In genomic region chr2:183037281-183037659, GRCh38 we compare ENCODE assay signal across 8 cellular contexts. TPM values are rescaled to one million over a fixed set of nuclear protein-coding genes. Genes with fewer than 3 reads are reported as not detected.
DNase-seq lines count a peak whose midpoint lies in the region; ATAC-seq, FAIRE-seq and TF ChIP-seq lines count a peak whose summit lies in the region.

No MANE protein-coding gene starts in this region.

- DNase-seq in NCI-H1694 treated with DMSO at 0.1 percent for 48 hours (lab: John Stamatoyannopoulos, UW) (peak; percentile 63), cerebellar cortex (ENCODE audit: low spot score) (peak; percentile 47), lower leg skin (ENCODE audit: low spot score in 2 of 2) (no peak), transverse colon (no peak), OCI-M2 (lab: John Stamatoyannopoulos, UW; ENCODE audit: unreplicated experiment) (no peak)

- intact Hi-C loops in lower leg skin (cut with DNase I; ENCODE audit: low total_unique reads) (no loop called here), transverse colon (cut with DNase I; ENCODE audit: low total_unique reads) (no loop called here)

- WGBS in lower leg skin, 2 donors: 2 to 4% methylated on average over 4 of the region's 4 CpGs
- WGBS in transverse colon (ENCODE audit: low coverage in 1 of 2), 2 donors: 0 to 2% methylated on average over 2 to 4 of the region's 4 CpGs

- H3K9me3 ChIP-seq in transverse colon: no peaks in the 10 kb centered on the region

- FAIRE-seq in G401.6 (lab: Jason Lieb, UNC): peak; percentile 15

- TF ChIP-seq CTCF in lower leg skin (IDR thresholded peaks at IDR 0.05): no peak
- no peak for TF ChIP-seq CTCF in transverse colon (IDR thresholded peaks at IDR 0.05)

- peaks cover 15 to 55% (median 33%) of the 10 kb centered on the region in 4 donors for H3K4me1 ChIP-seq in transverse colon

- TF ChIP-seq EP300 in transverse colon (IDR thresholded peaks at IDR 0.05; ENCODE audit: low read depth): no peak

- in situ Hi-C loops in transverse colon (cut with MboI; ENCODE audit: low pct_ligation_motif_present in 1 of 4, low pct_unique_long_range_greater_than_20kb in 1 of 4, low sequenced_read_pairs in 3 of 4): no loop called here

- peaks cover 21% of the 10 kb centered on the region for H3K27me3 ChIP-seq in transverse colon

- H3K36me3 ChIP-seq in transverse colon: no peaks in the 10 kb centered on the region

- peak overlapping the region; percentile 92 to 99 (median 96) for H3K27ac ChIP-seq in transverse colon

- peak overlapping the region; percentile 82 for H3K4me3 ChIP-seq in lower leg skin (ENCODE audit: low read depth, poor library complexity, severe bottlenecking)
- peak overlapping the region; percentile 62 to 90 (median 84) for H3K4me3 ChIP-seq in transverse colon

- no peak for TF ChIP-seq POLR2A in lower leg skin (IDR thresholded peaks at IDR 0.05)
- TF ChIP-seq POLR2A in transverse colon (IDR thresholded peaks at IDR 0.05): no peak

- no peak for ATAC-seq in HG02798 (IDR thresholded peaks at IDR 0.05; ENCODE audit: poor library complexity, unreplicated experiment)
- no peak for ATAC-seq in GM18868 (IDR thresholded peaks at IDR 0.05; ENCODE audit: unreplicated experiment)

RNA-seq across cellular contexts. Expression of gene NCKAP1, which starts 1.0 kb away (rescaled TPM):
- total RNA-seq in lower leg skin (100 to 1,000 TPM in 2 of 4 donors, 10 to 100 TPM in 2; 88.3 to 160 (median 122) TPM), transverse colon (10 to 100 TPM; 45.3 to 99.7 (median 74.3) TPM)

RNA-seq across cellular contexts. Expression of gene DUSP19, which starts 41.3 kb away (rescaled TPM):
- total RNA-seq in lower leg skin (1 to 10 TPM; 1.1 to 2.0 (median 1.5) TPM), transverse colon (1 to 10 TPM in 3 of 4 donors, not detected in 1; 1.6 to 2.7 (median 1.8) TPM)

Comparison
In these comparisons a context has a peak if more than half of its experiments do, and no peak if none do; other contexts are left out.
1. DNase-seq: peak in NCI-H1694 treated with DMSO at 0.1 percent for 48 hours (single experiment) and cerebellar cortex (single experiment); none in lower leg skin (0 of 2), transverse colon (single experiment) and OCI-M2 (single experiment).